In genomic region chr16:83838151-83838550, GRCh38 we compare ENCODE assay signal across 19 cellular contexts. TPM values are rescaled to one million over a fixed set of nuclear protein-coding genes. Genes with fewer than 3 reads are reported as not detected.
A peak's percentile ranks its signal among the peaks of the same experiment; 100 is the strongest.
DNase-seq lines count a peak whose midpoint lies in the region; ATAC-seq and TF ChIP-seq lines count a peak whose summit lies in the region.
"Had no signal": no experiment of that assay in that cellular context is flagged by ENCODE, and none has a peak within 500 bp of the region (broad histone marks: within the 10 kb centered on the region; RNA-seq: fewer than 3 reads in every experiment).

No MANE protein-coding gene starts in this region.

- no peak overlapping the region for H4K91ac ChIP-seq in H9 (ENCODE audit: insufficient read length, low read depth, low read length)

- H3K79me1 ChIP-seq in H9 (ENCODE audit: insufficient read depth, low read depth, low read length, poor library complexity, severe bottlenecking) = no peaks in the 10 kb centered on the region

- H4K8ac ChIP-seq in H9 (replicated peaks; ENCODE audit: insufficient read length, low read depth, low read length) = no peak overlapping the region

- no peak overlapping the region for H4K5ac ChIP-seq in H9 (ENCODE audit: insufficient read length, low read depth, low read length)

- no peak overlapping the region for H2BK5ac ChIP-seq in H9 (ENCODE audit: insufficient read length, low read length)

- H3K4me1 Mint-ChIP-seq in H9 (peaks cover 73 to 76% of the 10 kb centered on the region in 2 experiments), WTC11 (peaks cover 80% of the 10 kb centered on the region)

- TF ChIP-seq CTCF in H9 (conservative IDR thresholded peaks at IDR 0.05) (no peak), WTC11 (IDR thresholded peaks at IDR 0.05) (no peak), gastroesophageal sphincter (IDR thresholded peaks at IDR 0.05) (no peak)

- H3K36me3 Mint-ChIP-seq in H9 (ENCODE audit: insufficient read depth in 1 of 3, low read depth in 3 of 3) (peaks cover under 1 to 5% (median 2%) of the 10 kb centered on the region in 3 experiments; a peak in 6 of 7 replicates), WTC11 (peaks cover 10% of the 10 kb centered on the region)
- H3K36me3 Mint-ChIP-seq: CD4-positive, CD25-positive, alpha-beta regulatory T cell had no signal

- no peak for TF ChIP-seq POLR2A in gastroesophageal sphincter (IDR thresholded peaks at IDR 0.05)

- no peak overlapping the region for H2AFZ ChIP-seq in H9 (ENCODE audit: low read length)

- H3K14ac ChIP-seq in H9 (ENCODE audit: insufficient read depth, low read length) = no peak overlapping the region

- H3K79me2 ChIP-seq in H9 (ENCODE audit: insufficient read depth, low read length) = no peaks in the 10 kb centered on the region

- CTCF ChIA-PET in WTC11 (lab: Charles Lee) = no interaction called here

- no peaks in the 10 kb centered on the region for H3K23me2 ChIP-seq in H9 (ENCODE audit: insufficient read length, low read depth, low read length, poor library complexity, severe bottlenecking)

- no peaks in the 10 kb centered on the region for H4K20me1 ChIP-seq in H9 (ENCODE audit: control insufficient read depth, insufficient read depth, insufficient read length)

- no peak overlapping the region for H3K4me3 ChIP-seq in gastroesophageal sphincter
- H3K4me3 ChIP-seq: GM12878 had no signal

- no peak overlapping the region for H2BK12ac ChIP-seq in H9 (ENCODE audit: insufficient read length, low read depth, low read length)

- H3K18ac ChIP-seq in H9 (ENCODE audit: insufficient read length, low read depth, low read length) = no peak overlapping the region

- H3K4me2 ChIP-seq in H9 (ENCODE audit: insufficient read depth, insufficient read length, low read length) = no peak overlapping the region

- no peak overlapping the region for H3K4me3 Mint-ChIP-seq in H9
- H3K4me3 Mint-ChIP-seq in WTC11 = no peak overlapping the region
- H3K4me3 Mint-ChIP-seq: CD4-positive, CD25-positive, alpha-beta regulatory T cell; CD8-positive, alpha-beta memory T cell had no signal

- no peak for TF ChIP-seq EP300 in gastroesophageal sphincter (IDR thresholded peaks at IDR 0.05)

- H3K36me3 ChIP-seq in gastroesophageal sphincter = no peaks in the 10 kb centered on the region
- H3K36me3 ChIP-seq: BE2C had no signal

- H3K27me3 Mint-ChIP-seq in H9 (ENCODE audit: low read depth) (no peaks in the 10 kb centered on the region), WTC11 (ENCODE audit: low read depth) (no peaks in the 10 kb centered on the region)

- H3K27ac Mint-ChIP-seq in H9 (peak overlapping the region; percentile 31 to 74 (median 73); a peak in 5 of 7 replicates), WTC11 (peak overlapping the region; percentile 81)
- H3K27ac Mint-ChIP-seq: CD4-positive, CD25-positive, alpha-beta regulatory T cell had no signal

- no peak overlapping the region for H3K23ac ChIP-seq in H9 (ENCODE audit: insufficient read length, low read depth, low read length)

- H3K27ac ChIP-seq in H9 (ENCODE audit: insufficient read length, low read depth, low read length) (no peak overlapping the region), gastroesophageal sphincter (no peak overlapping the region)

- ATAC-seq in WTC11 = no peak
- no peak for ATAC-seq in gastroesophageal sphincter
- ATAC-seq in HG02571 (IDR thresholded peaks at IDR 0.05; ENCODE audit: unreplicated experiment) = no peak
- ATAC-seq: GM12878, HCT116 had no signal

- H3K56ac ChIP-seq in H9 (ENCODE audit: insufficient read length, low read depth, low read length) = no peak overlapping the region

- POLR2A ChIA-PET in WTC11 (lab: Charles Lee) = no interaction called here

- H2AK5ac ChIP-seq in H9 (ENCODE audit: insufficient read length, low read length) = no peak overlapping the region

- no peak overlapping the region for H2BK120ac ChIP-seq in H9 (ENCODE audit: low read depth, low read length, poor library complexity, severe bottlenecking)

- H3K4me1 ChIP-seq in H9 (ENCODE audit: insufficient read depth, low read length) = peaks cover 6% of the 10 kb centered on the region
- peaks cover 0 to 5% (median 0%) of the 10 kb centered on the region in 3 donors for H3K4me1 ChIP-seq in gastroesophageal sphincter
- H3K4me1 ChIP-seq: BE2C had no signal

- no peak overlapping the region for H3K9ac ChIP-seq in H9 (ENCODE audit: extremely low read depth, insufficient read length, low read length)

- no peaks in the 10 kb centered on the region for H3K27me3 ChIP-seq in H9 (ENCODE audit: insufficient read depth, low read length)
- no peaks in the 10 kb centered on the region for H3K27me3 ChIP-seq in gastroesophageal sphincter

- H3K4ac ChIP-seq in H9 (ENCODE audit: low read depth, low read length) = no peak overlapping the region

- H2BK20ac ChIP-seq in H9 (ENCODE audit: low read depth, low read length, poor library complexity, severe bottlenecking) = no peak overlapping the region

- DNase-seq in NCI-H82 treated with DMSO at 0.1 percent for 48 hours (lab: John Stamatoyannopoulos, UW; ENCODE audit: unreplicated experiment) (peak; percentile 7), NCI-H82 (lab: John Stamatoyannopoulos, UW) (no peak), H9 (no peak), WTC11 (ENCODE audit: low spot score) (no peak), left kidney (ENCODE audit: low read depth, low spot score) (peak; percentile 3)
- DNase-seq: ACHN; BE2C; C1 segment of cervical spinal cord; CD4-positive, CD25-positive, alpha-beta regulatory T cell; CD8-positive, alpha-beta memory T cell; COR-L47; DMS 273 treated with DMSO at 0.1 percent for 48 hours; DMS53; DND-41; EL had no signal

- H3K9me3 ChIP-seq in H9 (ENCODE audit: control insufficient read depth, low read depth, low read length) = peaks cover 4% of the 10 kb centered on the region
- no peaks in the 10 kb centered on the region for H3K9me3 ChIP-seq in gastroesophageal sphincter
- H3K9me3 ChIP-seq: BE2C had no signal

- no CpG with 5 or more reads among the region's 4 CpGs for WGBS in H9 (ENCODE audit: extremely low coverage, insufficient read length, low lambda C conversion rate)
- 43 to 52% methylated on average over 4 of the region's 4 CpGs for WGBS in gastroesophageal sphincter (ENCODE audit: low coverage in 1 of 2), 2 donors

- H3T11ph ChIP-seq in H9 (ENCODE audit: low read length) = no peak overlapping the region

- H3K9me3 Mint-ChIP-seq in H9 (peaks cover 7 to 10% of the 10 kb centered on the region in 2 experiments), WTC11 (peaks cover 12% of the 10 kb centered on the region)
- H3K9me3 Mint-ChIP-seq: CD8-positive, alpha-beta memory T cell had no signal

- H2BK15ac ChIP-seq in H9 (ENCODE audit: low read depth, low read length) = no peak overlapping the region

TF ChIP-seq in WTC11, 78 proteins besides CTCF, POLR2A, EP300 and RAD21:
- TF ChIP-seq ZNF396 (CRISPR knock-in tag; IDR thresholded peaks at IDR 0.05; ENCODE audit: borderline replicate concordance) (no peak), ESRRA (CRISPR knock-in tag; IDR thresholded peaks at IDR 0.05; ENCODE audit: borderline replicate concordance) (no peak), ZBTB21 (CRISPR knock-in tag; IDR thresholded peaks at IDR 0.05; ENCODE audit: borderline replicate concordance) (no peak), ZNF416 (CRISPR knock-in tag; IDR thresholded peaks at IDR 0.05) (no peak), NR2C2 (CRISPR knock-in tag; IDR thresholded peaks at IDR 0.05) (no peak), USF1 (CRISPR knock-in tag; IDR thresholded peaks at IDR 0.05) (no peak)
- TF ChIP-seq, protein P1, sequence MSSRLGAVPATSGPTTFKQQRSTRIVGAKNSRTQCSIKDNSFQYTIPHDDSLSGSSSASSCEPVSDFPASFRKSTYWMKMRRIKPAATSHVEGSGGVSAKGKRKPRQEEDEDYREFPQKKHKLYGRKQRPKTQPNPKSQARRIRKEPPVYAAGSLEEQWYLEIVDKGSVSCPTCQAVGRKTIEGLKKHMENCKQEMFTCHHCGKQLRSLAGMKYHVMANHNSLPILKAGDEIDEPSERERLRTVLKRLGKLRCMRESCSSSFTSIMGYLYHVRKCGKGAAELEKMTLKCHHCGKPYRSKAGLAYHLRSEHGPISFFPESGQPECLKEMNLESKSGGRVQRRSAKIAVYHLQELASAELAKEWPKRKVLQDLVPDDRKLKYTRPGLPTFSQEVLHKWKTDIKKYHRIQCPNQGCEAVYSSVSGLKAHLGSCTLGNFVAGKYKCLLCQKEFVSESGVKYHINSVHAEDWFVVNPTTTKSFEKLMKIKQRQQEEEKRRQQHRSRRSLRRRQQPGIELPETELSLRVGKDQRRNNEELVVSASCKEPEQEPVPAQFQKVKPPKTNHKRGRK (CRISPR knock-in tag; IDR thresholded peaks at IDR 0.05; ENCODE audit: borderline replicate concordance) = peak; percentile 88; the same call in 1 of the 2 replicates

RNA-seq across cellular contexts. Expression of gene HSBP1, which starts 30.4 kb away (rescaled TPM):
- total RNA-seq in H9 (2021) = 228 and 230 TPM in 2 replicates
- total RNA-seq in WTC11 (2021) = 197 to 237 TPM (median 229 TPM) in 3 replicates
- 10 to 100 TPM in 3 of 4 donors, 1 to 10 TPM in 1; 9.8 to 66.0 (median 19.3) TPM for total RNA-seq in gastroesophageal sphincter

Comparison
In these comparisons a context has a peak if more than half of its experiments do, and no peak if none do; other contexts are left out.
1. DNase-seq: peak in NCI-H82 treated with DMSO at 0.1 percent for 48 hours (single experiment) and left kidney (single experiment); none in NCI-H82 (single experiment), H9 (single experiment) and WTC11 (single experiment).